ENCODE assay signal across 19 cellular contexts in the genomic region with DNA sequence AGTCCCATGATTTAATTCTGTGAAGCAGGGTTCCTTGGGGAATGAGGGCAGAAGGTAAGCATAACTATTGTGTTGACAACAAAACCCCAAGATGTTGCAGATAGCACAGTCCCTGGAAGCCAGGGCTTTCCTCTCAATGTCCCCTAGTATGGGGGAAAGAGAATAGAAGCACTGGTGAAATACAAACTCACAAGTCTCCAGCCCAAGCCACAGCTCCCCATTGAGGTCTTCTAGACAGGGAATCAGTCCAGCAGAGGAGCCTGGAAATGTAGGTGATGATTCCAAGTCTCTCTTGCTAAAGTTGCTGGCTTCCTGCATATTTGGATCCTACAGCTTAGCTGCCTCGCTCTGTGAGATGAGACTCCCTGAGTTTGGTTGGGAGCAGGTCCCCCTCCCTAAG. TPM values are rescaled to one million over a fixed set of nuclear protein-coding genes. Genes with fewer than 3 reads are reported as not detected.
"Had no signal": no experiment of that assay in that cellular context is flagged by ENCODE, and none has a peak within 500 bp of the region (broad histone marks: within the 10 kb centered on the region; RNA-seq: fewer than 3 reads in every experiment).

No MANE protein-coding gene starts in this region.

- H3K4me3 ChIP-seq: gastrocnemius medialis, heart right ventricle, mucosa of descending colon, right atrium auricular region, sigmoid colon, skin epidermis, uterus had no signal

- H3K36me3 Mint-ChIP-seq: naive thymus-derived CD8-positive, alpha-beta T cell; stimulated activated naive B cell treated with anti-CD40 and anti-IgM and Interleukin-4, amounts not matched to agents 10 μg/mL and 1 μg/mL and 100 μg/mL, for 72 hours had no signal

- H3K4me1 ChIP-seq: gastrocnemius medialis, right atrium auricular region, sigmoid colon, uterus had no signal

- H3K36me3 ChIP-seq: gastrocnemius medialis, heart right ventricle, neutrophil, right atrium auricular region, sigmoid colon, uterus had no signal

- H3K27ac Mint-ChIP-seq: naive thymus-derived CD8-positive, alpha-beta T cell; stimulated activated naive B cell treated with anti-CD40 and anti-IgM and Interleukin-4, amounts not matched to agents 10 μg/mL and 1 μg/mL and 100 μg/mL, for 72 hours; stimulated activated naive CD8-positive, alpha-beta T cell treated with anti-CD3 and anti-CD28 coated beads, Interleukin-15, amount 100 ng/mL, for 72 hours had no signal

- H3K9me3 ChIP-seq: gastrocnemius medialis, heart right ventricle, mucosa of descending colon, neutrophil, right atrium auricular region, sigmoid colon, uterus had no signal

- H3K4me1 Mint-ChIP-seq: stimulated activated naive CD8-positive, alpha-beta T cell treated with anti-CD3 and anti-CD28 coated beads, Interleukin-15, amount 100 ng/mL, for 72 hours had no signal

- H3K27me3 ChIP-seq: gastrocnemius medialis, right atrium auricular region, sigmoid colon, uterus had no signal

- H3K9me3 Mint-ChIP-seq: stimulated activated naive B cell treated with anti-CD40 and anti-IgM and Interleukin-4, amounts not matched to agents 10 μg/mL and 1 μg/mL and 100 μg/mL, for 72 hours; stimulated activated naive CD8-positive, alpha-beta T cell treated with anti-CD3 and anti-CD28 coated beads, Interleukin-15, amount 100 ng/mL, for 72 hours had no signal

- H3K27ac ChIP-seq: gastrocnemius medialis, heart right ventricle, neutrophil, right atrium auricular region, sigmoid colon, uterus had no signal

- H3K4me3 Mint-ChIP-seq: naive thymus-derived CD8-positive, alpha-beta T cell; stimulated activated naive B cell treated with anti-CD40 and anti-IgM and Interleukin-4, amounts not matched to agents 10 μg/mL and 1 μg/mL and 100 μg/mL, for 72 hours; stimulated activated naive CD8-positive, alpha-beta T cell treated with anti-CD3 and anti-CD28 coated beads, Interleukin-15, amount 100 ng/mL, for 72 hours had no signal

- ATAC-seq: gastrocnemius medialis; left lobe of liver; naive thymus-derived CD8-positive, alpha-beta T cell; stimulated activated naive B cell treated with anti-CD40 and anti-IgM and Interleukin-4, amounts not matched to agents 10 μg/mL and 1 μg/mL and 100 μg/mL, for 72 hours; stimulated activated naive CD8-positive, alpha-beta T cell treated with anti-CD3 and anti-CD28 coated beads, Interleukin-15, amount 100 ng/mL, for 72 hours had no signal

- DNase-seq: erythroblast; gastrocnemius medialis; heart right ventricle; islet precursor cell; mucosa of descending colon; naive thymus-derived CD8-positive, alpha-beta T cell; posterior cingulate gyrus; sigmoid colon; stimulated activated CD4-positive, alpha-beta T cell treated with anti-CD3 and anti-CD28 coated beads, Interleukin-2, amount 100 ng/mL, for 24 hours; stimulated activated CD4-positive, alpha-beta T cell treated with anti-CD3 and anti-CD28 coated beads, Interleukin-4, amount 100 ng/mL, for 4 hours; stimulated activated naive B cell treated with anti-CD40 and anti-IgM and Interleukin-4, amounts not matched to agents 10 μg/mL and 1 μg/mL and 100 μg/mL, for 72 hours; stimulated activated naive CD8-positive, alpha-beta T cell treated with anti-CD3 and anti-CD28 coated beads, Interleukin-15, amount 100 ng/mL, for 72 hours; trophoblast cell; uterus had no signal

RNA-seq across cellular contexts. Expression of gene DRD2, which starts 31.7 kb away (rescaled TPM):
- total RNA-seq: left lobe of liver; naive thymus-derived CD8-positive, alpha-beta T cell; pulmonary artery endothelial cell; right atrium auricular region; uterus had no signal
- polyA plus RNA-seq: naive thymus-derived CD8-positive, alpha-beta T cell had no signal
